In the genomic region with DNA sequence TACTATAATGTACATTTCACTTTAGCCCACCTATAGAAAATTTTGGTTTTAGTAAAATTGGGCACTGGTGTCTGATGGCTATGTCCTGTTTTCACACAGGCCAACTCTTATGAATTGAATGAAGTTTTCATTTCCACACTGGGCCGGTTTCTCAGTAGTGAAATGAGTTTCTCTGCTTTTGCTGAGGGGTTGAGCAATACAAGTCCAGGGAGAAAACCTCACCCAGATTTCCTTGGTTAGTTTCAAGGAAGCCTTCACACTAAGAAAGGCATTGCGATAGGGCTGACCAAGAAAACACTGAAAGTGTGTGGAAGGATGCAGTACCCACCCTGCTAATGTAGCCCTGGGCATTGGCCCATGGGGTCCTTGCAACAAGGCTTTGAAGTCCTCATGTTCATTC, we compare ENCODE assay signal across 1 cellular context.
TF ChIP-seq lines count a peak whose summit lies in the region.

No MANE protein-coding gene starts in this region.

TF ChIP-seq in GM12878, 131 proteins besides CTCF, POLR2A, EP300 and RAD21 (continued from another document):
- no peak for TF ChIP-seq NKRF (conservative IDR thresholded peaks at IDR 0.05)
- TF ChIP-seq SKIL (IDR thresholded peaks at IDR 0.05; ENCODE audit: low read depth, poor library complexity, severe bottlenecking) = peak; percentile 37
- no peak for TF ChIP-seq SRF (IDR thresholded peaks at IDR 0.05; ENCODE audit: low read depth in 2 of 2, low read length in 2 of 2)
- TF ChIP-seq MYC (IDR thresholded peaks at IDR 0.05; ENCODE audit: insufficient read depth, insufficient read length, insufficient replicate concordance, low read length, severe bottlenecking) = no peak
- TF ChIP-seq ZNF217 (IDR thresholded peaks at IDR 0.05) = no peak
- TF ChIP-seq IKZF2 (IDR thresholded peaks at IDR 0.05) = peak; percentile 80 to 81
